1 cellular context compared by ENCODE assay signal in the genomic region with DNA sequence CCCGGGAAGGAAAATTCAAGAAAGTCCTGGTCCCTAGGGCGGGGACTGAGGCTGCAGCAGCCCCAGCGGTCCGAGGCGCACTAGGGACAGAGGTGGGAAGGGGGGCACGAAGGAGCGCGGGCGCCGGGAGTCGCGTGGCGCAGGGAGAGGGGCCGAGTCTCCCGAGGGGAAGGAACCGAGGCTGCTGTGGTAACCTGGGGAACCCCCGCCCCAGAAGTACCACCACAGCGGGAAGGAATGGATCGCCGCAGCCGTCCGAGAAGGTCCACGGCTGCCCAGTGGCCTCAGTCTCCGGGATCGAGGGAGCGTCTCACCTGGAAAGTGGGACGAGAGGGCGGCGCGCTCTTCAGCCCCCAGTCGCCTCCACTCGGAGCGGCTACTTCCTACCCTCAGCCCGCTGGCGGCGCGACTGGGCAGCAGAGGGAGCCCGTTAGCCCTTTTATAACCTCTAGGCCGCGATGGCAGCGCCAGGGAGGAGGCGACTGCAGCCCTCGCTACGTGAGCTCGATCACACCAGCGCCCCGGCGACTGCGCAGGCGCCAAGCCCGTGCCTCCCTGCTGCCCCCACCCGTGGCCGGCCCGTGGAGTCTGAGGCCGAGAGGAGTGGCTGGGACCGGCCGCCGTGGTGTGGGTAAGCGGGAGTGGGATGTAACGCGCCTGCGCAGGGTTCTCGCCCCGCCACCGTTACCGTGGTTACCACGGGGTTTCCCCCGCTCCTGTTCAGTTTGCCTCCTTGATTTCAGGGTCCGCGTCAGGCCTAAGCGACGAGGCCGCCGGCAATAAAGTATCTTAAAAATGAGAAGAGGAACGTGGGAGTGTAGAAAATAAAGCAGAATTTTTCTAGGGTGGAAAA.
TF ChIP-seq lines count a peak whose summit lies in the region.

A gene (minus strand): TSS at position 415 of the 853 bp plus-strand sequence. CDS start 21,983 bp downstream, outside the sequence.

TF ChIP-seq in HCT116, 20 proteins besides CTCF, POLR2A, EP300 and RAD21 (continued from another document):
- TF ChIP-seq, protein P1, sequence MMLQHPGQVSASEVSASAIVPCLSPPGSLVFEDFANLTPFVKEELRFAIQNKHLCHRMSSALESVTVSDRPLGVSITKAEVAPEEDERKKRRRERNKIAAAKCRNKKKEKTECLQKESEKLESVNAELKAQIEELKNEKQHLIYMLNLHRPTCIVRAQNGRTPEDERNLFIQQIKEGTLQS (IDR thresholded peaks at IDR 0.05), result no peak
- TF ChIP-seq SRF (IDR thresholded peaks at IDR 0.05; ENCODE audit: low read depth), result no peak
- TF ChIP-seq, protein P2, sequence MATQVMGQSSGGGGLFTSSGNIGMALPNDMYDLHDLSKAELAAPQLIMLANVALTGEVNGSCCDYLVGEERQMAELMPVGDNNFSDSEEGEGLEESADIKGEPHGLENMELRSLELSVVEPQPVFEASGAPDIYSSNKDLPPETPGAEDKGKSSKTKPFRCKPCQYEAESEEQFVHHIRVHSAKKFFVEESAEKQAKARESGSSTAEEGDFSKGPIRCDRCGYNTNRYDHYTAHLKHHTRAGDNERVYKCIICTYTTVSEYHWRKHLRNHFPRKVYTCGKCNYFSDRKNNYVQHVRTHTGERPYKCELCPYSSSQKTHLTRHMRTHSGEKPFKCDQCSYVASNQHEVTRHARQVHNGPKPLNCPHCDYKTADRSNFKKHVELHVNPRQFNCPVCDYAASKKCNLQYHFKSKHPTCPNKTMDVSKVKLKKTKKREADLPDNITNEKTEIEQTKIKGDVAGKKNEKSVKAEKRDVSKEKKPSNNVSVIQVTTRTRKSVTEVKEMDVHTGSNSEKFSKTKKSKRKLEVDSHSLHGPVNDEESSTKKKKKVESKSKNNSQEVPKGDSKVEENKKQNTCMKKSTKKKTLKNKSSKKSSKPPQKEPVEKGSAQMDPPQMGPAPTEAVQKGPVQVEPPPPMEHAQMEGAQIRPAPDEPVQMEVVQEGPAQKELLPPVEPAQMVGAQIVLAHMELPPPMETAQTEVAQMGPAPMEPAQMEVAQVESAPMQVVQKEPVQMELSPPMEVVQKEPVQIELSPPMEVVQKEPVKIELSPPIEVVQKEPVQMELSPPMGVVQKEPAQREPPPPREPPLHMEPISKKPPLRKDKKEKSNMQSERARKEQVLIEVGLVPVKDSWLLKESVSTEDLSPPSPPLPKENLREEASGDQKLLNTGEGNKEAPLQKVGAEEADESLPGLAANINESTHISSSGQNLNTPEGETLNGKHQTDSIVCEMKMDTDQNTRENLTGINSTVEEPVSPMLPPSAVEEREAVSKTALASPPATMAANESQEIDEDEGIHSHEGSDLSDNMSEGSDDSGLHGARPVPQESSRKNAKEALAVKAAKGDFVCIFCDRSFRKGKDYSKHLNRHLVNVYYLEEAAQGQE (IDR thresholded peaks at IDR 0.05; ENCODE audit: low read depth), result no peak
TF ChIP-seq in HCT116: peak in this region for 8.
